ENCODE assay signal across 20 cellular contexts in the genomic region with DNA sequence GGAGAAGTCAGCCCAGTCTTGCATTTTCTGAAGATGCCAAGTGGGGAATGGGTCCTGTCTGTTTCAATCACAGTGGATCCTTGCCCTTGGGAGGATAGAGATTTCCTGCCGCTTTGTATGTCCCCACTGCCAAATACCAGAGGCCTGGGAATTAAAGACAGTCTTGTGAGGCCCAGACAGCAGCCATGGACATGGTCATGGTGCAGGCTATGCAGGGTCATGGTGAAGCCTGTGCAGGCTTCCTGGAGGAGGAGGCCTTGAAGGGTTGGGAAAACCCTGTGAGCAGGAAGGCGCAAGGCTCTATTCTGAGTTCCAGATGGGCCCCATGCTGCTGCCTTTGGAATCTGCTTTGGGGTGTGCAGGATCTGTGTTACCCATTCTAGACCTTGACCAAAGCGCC. TPM values are rescaled to one million over a fixed set of nuclear protein-coding genes. Genes with fewer than 3 reads are reported as not detected.
DNase-seq lines count a peak whose midpoint lies in the region; ATAC-seq and TF ChIP-seq lines count a peak whose summit lies in the region.
"Had no signal": no experiment of that assay in that cellular context is flagged by ENCODE, and none has a peak within 500 bp of the region (broad histone marks: within the 10 kb centered on the region; RNA-seq: fewer than 3 reads in every experiment).

No MANE protein-coding gene starts in this region.

- no peak overlapping the region for H3K9ac ChIP-seq in neuronal stem cell (ENCODE audit: low read depth, low read length, poor library complexity)
- H3K9ac ChIP-seq: BLaER1 treated with 17β-estradiol and CSF1 and Interleukin-3, amounts not matched to agents 10 nM and 100 nM had no signal

- no peak overlapping the region for H3K23ac ChIP-seq in neuronal stem cell (ENCODE audit: low read depth, low read length, poor library complexity)

- H3K4me3 ChIP-seq in RWPE2 (ENCODE audit: severe bottlenecking) (no peak overlapping the region), neuronal stem cell (ENCODE audit: low read length in 2 of 2) (no peak overlapping the region), suprapubic skin (no peak overlapping the region)
- H3K4me3 ChIP-seq: BLaER1 treated with 17β-estradiol and CSF1 and Interleukin-3, amounts not matched to agents 10 nM and 100 nM; GM12878 had no signal

- no peak overlapping the region for H2BK15ac ChIP-seq in neuronal stem cell (ENCODE audit: low read length)

- intact Hi-C loops in CD14-positive monocyte (cut with micrococcal nuclease), result no loop called here

- peaks cover 14 to 18% (median 16%) of the 10 kb centered on the region in 3 donors for H3K27me3 Mint-ChIP-seq in CD14-positive monocyte (ENCODE audit: low read depth in 3 of 3)

- no peak overlapping the region for H2BK5ac ChIP-seq in neuronal stem cell (ENCODE audit: low read length)

- H3K27ac ChIP-seq in RWPE2 (ENCODE audit: poor library complexity, severe bottlenecking), result no peak overlapping the region
- H3K27ac ChIP-seq in neuronal stem cell (replicated peaks; ENCODE audit: low read length), result no peak overlapping the region
- H3K27ac ChIP-seq in suprapubic skin, result no peak overlapping the region
- H3K27ac ChIP-seq: BLaER1 treated with 17β-estradiol and CSF1 and Interleukin-3, amounts not matched to agents 10 nM and 100 nM had no signal

- no peaks in the 10 kb centered on the region for H3K4me1 ChIP-seq in RWPE2 (ENCODE audit: insufficient read depth, poor library complexity, severe bottlenecking)
- peaks cover 0 to 13% of the 10 kb centered on the region in 2 donors for H3K4me1 ChIP-seq in neuronal stem cell (ENCODE audit: control insufficient read depth in 2 of 2, insufficient read depth in 1 of 2, low read depth in 1 of 2, low read length in 2 of 2)
- no peaks in the 10 kb centered on the region for H3K4me1 ChIP-seq in suprapubic skin
- H3K4me1 ChIP-seq: BLaER1 treated with 17β-estradiol and CSF1 and Interleukin-3, amounts not matched to agents 10 nM and 100 nM had no signal

- H3K36me3 ChIP-seq in RWPE2 (ENCODE audit: low read depth) (no peaks in the 10 kb centered on the region), neuronal stem cell (replicated peaks in 1 of 2; ENCODE audit: control insufficient read depth in 2 of 2, insufficient read depth in 2 of 2, low read length in 2 of 2) (no peaks in the 10 kb centered on the region), suprapubic skin (no peaks in the 10 kb centered on the region)
- H3K36me3 ChIP-seq: BLaER1 treated with 17β-estradiol and CSF1 and Interleukin-3, amounts not matched to agents 10 nM and 100 nM had no signal

- no peak overlapping the region for H2AFZ ChIP-seq in neuronal stem cell (ENCODE audit: low read length)

- H4K91ac ChIP-seq in neuronal stem cell (ENCODE audit: low read depth, low read length, poor library complexity), result no peak overlapping the region

- ATAC-seq in RWPE2 (ENCODE audit: low read depth), result no peak
- ATAC-seq in HG02885 (IDR thresholded peaks at IDR 0.05; ENCODE audit: poor library complexity, unreplicated experiment), result no peak
- ATAC-seq: GM12878, HepG2 had no signal

- H3K14ac ChIP-seq in neuronal stem cell (ENCODE audit: low read length), result no peak overlapping the region

- no peaks in the 10 kb centered on the region for H3K36me3 Mint-ChIP-seq in CD14-positive monocyte
- H3K36me3 Mint-ChIP-seq: CD4-positive, CD25-positive, alpha-beta regulatory T cell; CD8-positive, alpha-beta memory T cell had no signal

- H4K8ac ChIP-seq in neuronal stem cell (ENCODE audit: low read depth, low read length), result no peak overlapping the region

- H3K4me2 ChIP-seq in neuronal stem cell (ENCODE audit: insufficient read depth, low read length, poor library complexity, severe bottlenecking), result no peak overlapping the region
- H3K4me2 ChIP-seq: BLaER1 treated with 17β-estradiol and CSF1 and Interleukin-3, amounts not matched to agents 10 nM and 100 nM had no signal

- no peak for TF ChIP-seq CTCF in CD14-positive monocyte (IDR thresholded peaks at IDR 0.05)
- no peak for TF ChIP-seq CTCF in RWPE2 (IDR thresholded peaks at IDR 0.05; ENCODE audit: poor library complexity, severe bottlenecking)
- TF ChIP-seq CTCF in suprapubic skin (IDR thresholded peaks at IDR 0.05), result no peak

- no peaks in the 10 kb centered on the region for H3K9me3 ChIP-seq in RWPE2 (ENCODE audit: severe bottlenecking)
- no peaks in the 10 kb centered on the region for H3K9me3 ChIP-seq in neuronal stem cell (replicated peaks in 1 of 2; ENCODE audit: control insufficient read depth in 2 of 2, insufficient read depth in 1 of 2, low read depth in 1 of 2, low read length in 2 of 2)
- no peaks in the 10 kb centered on the region for H3K9me3 ChIP-seq in suprapubic skin

- no peak overlapping the region for H3K4me3 Mint-ChIP-seq in CD14-positive monocyte
- H3K4me3 Mint-ChIP-seq: B cell; CD4-positive, CD25-positive, alpha-beta regulatory T cell; CD8-positive, alpha-beta memory T cell; H9 had no signal

- TF ChIP-seq POLR2A in suprapubic skin (IDR thresholded peaks at IDR 0.05), result no peak

- H3K27ac Mint-ChIP-seq in CD14-positive monocyte, result no peak overlapping the region
- H3K27ac Mint-ChIP-seq: B cell; CD4-positive, CD25-positive, alpha-beta regulatory T cell; CD8-positive, alpha-beta memory T cell; H9 had no signal

- peak overlapping the region; percentile 19 for H3K18ac ChIP-seq in neuronal stem cell (ENCODE audit: low read length)

- H3K79me1 ChIP-seq in neuronal stem cell (ENCODE audit: low read depth, low read length), result no peaks in the 10 kb centered on the region

- no CpG with 5 or more reads among the region's 3 CpGs for WGBS in neuronal stem cell (ENCODE audit: extremely low coverage in 2 of 2, insufficient read length in 2 of 2, insufficient replicate concordance in 1 of 2), 2 donors
- 100% methylated on average over 2 of the region's 3 CpGs for WGBS in suprapubic skin

- H2AK5ac ChIP-seq in neuronal stem cell (ENCODE audit: low read depth, low read length), result no peak overlapping the region

- H3K9me3 Mint-ChIP-seq in CD14-positive monocyte, result peaks cover 0 to 7% (median 0%) of the 10 kb centered on the region in 7 donors
- H3K9me3 Mint-ChIP-seq: CD4-positive, CD25-positive, alpha-beta regulatory T cell; CD8-positive, alpha-beta memory T cell; H9 had no signal

- no peak overlapping the region for H2BK120ac ChIP-seq in neuronal stem cell (ENCODE audit: low read depth, low read length)

- H3K27me3 ChIP-seq in RWPE2 (ENCODE audit: insufficient read depth, poor library complexity, severe bottlenecking), result no peaks in the 10 kb centered on the region
- H3K27me3 ChIP-seq in neuronal stem cell (ENCODE audit: control insufficient read depth in 3 of 3, insufficient read depth in 3 of 3, low read depth in 1 of 3, low read length in 3 of 3), result peaks cover 0 to 2% (median 0%) of the 10 kb centered on the region in 3 experiments
- peaks cover 20% of the 10 kb centered on the region for H3K27me3 ChIP-seq in suprapubic skin
- H3K27me3 ChIP-seq: BLaER1 treated with 17β-estradiol and CSF1 and Interleukin-3, amounts not matched to agents 10 nM and 100 nM had no signal

- DNase-seq in CD14-positive monocyte (ENCODE audit: low spot score) (peak; percentile 22), RWPE2 (ENCODE audit: low spot score) (peak; percentile 29), neuronal stem cell (ENCODE audit: low spot score) (no peak), suprapubic skin (ENCODE audit: low spot score in 2 of 2) (peak; percentile 25 to 29), NCI-H1694 treated with DMSO at 0.1 percent for 48 hours (lab: John Stamatoyannopoulos, UW) (no peak)
- DNase-seq in stimulated activated CD4-positive, alpha-beta T cell treated with anti-CD3 and anti-CD28 coated beads, Interleukin-4, amount 100 ng/mL, for 4 hours, result no peak
- DNase-seq: CD4-positive, CD25-positive, alpha-beta regulatory T cell; CD8-positive, alpha-beta memory T cell; COR-L47; DMS 273 treated with DMSO at 0.1 percent for 48 hours; DMS53; DND-41; EL; H9 had no signal

- H2BK12ac ChIP-seq in neuronal stem cell (ENCODE audit: low read length), result no peak overlapping the region

- no peak overlapping the region for H3K4ac ChIP-seq in neuronal stem cell (ENCODE audit: low read length)

- TF ChIP-seq EP300 in suprapubic skin (IDR thresholded peaks at IDR 0.05), result no peak

- no peaks in the 10 kb centered on the region for H3K4me1 Mint-ChIP-seq in CD14-positive monocyte
- H3K4me1 Mint-ChIP-seq: B cell; CD8-positive, alpha-beta memory T cell had no signal

RNA-seq across cellular contexts. Expression of gene PITX1, which starts 57.3 kb away (rescaled TPM):
- not detected for polyA plus RNA-seq in CD14-positive monocyte
- 0.17 TPM for polyA plus RNA-seq in neuronal stem cell (2013, experiment 1 of 2)
- polyA plus RNA-seq in neuronal stem cell (2013, experiment 2 of 2), result 0.14 TPM
- 1 to 10 TPM in 3 of 4 donors, under 1 TPM in 1; 0.64 to 2.4 (median 1.4) TPM for total RNA-seq in suprapubic skin
- total RNA-seq: B cell; CD4-positive, CD25-positive, alpha-beta regulatory T cell; CD8-positive, alpha-beta memory T cell; H1; H9 had no signal
- polyA plus RNA-seq: CD4-positive, CD25-positive, alpha-beta regulatory T cell; CD8-positive, alpha-beta memory T cell had no signal

Comparison
In these comparisons a context has a peak if more than half of its experiments do, and no peak if none do; other contexts are left out.
1. DNase-seq: peak in CD14-positive monocyte (single experiment), RWPE2 (single experiment) and suprapubic skin (2 of 2); none in neuronal stem cell (single experiment), NCI-H1694 treated with DMSO at 0.1 percent for 48 hours (single experiment) and stimulated activated CD4-positive, alpha-beta T cell treated with anti-CD3 and anti-CD28 coated beads, Interleukin-4, amount 100 ng/mL, for 4 hours (0 of 2).